Comparison of ENCODE assay signal across 1 cellular context in the genomic region with DNA sequence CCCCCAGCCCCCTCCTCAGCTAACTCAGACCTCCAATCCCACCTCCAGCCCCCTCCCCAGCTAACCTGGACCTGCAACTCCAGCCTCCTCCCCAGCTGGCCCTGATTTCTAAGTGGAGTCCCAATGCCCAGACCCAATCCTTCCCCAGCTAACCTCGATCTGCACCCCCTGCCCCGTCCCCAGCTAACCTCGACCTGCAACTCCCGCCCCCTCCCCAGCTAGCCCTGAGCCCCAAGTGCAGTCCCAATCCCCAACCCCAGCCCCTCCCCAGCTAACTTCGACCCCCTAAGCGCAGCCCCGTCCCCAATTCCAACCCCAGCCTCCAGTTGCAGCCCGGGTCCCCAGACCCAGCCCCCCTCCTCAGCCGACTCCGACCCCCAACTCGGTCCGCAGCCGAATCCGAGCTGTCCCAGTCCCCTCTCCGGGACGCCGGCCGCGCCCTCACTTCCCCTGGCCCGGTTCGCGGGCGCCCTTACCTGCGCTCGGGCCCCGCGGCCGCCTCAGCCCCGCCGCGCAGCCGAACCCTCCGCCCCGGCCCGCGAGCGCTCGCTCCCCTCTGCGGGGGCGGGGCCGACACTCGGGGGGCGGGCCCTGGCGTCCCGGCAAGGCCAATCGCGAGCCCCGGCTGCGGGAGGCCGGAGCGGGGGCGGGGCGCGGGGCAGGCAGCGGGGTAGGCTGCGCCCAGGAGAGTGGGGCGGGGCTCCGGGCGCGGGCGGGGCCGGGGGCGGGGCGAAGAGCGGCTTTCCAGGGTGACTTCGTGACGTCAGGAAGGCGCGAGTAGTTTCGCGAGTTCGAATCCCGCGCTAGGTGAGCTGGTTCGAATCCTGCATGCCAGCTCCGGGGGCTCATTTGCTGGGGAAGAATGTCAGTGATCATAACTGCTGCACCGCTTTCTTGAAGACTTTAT.
A peak's percentile ranks its signal among the peaks of the same experiment; 100 is the strongest.
TF ChIP-seq lines count a peak whose summit lies in the region.

A gene (minus strand): TSS at position 525 of the 907 bp plus-strand sequence. CDS start 182,006 bp downstream, outside the sequence.

TF ChIP-seq in GM12878, 131 proteins besides CTCF, POLR2A, EP300 and RAD21 (continued from another document and continues in another):
- TF ChIP-seq ESRRA (IDR thresholded peaks at IDR 0.05; ENCODE audit: low read length) (no peak), SREBF2 (IDR thresholded peaks at IDR 0.05; ENCODE audit: low read length) (no peak), SREBF1 (IDR thresholded peaks at IDR 0.05; ENCODE audit: low read length) (no peak), RAD51 (IDR thresholded peaks at IDR 0.05) (no peak), MYB (IDR thresholded peaks at IDR 0.05; ENCODE audit: borderline replicate concordance, low read depth, low read length) (no peak), CREB1 (IDR thresholded peaks at IDR 0.05; ENCODE audit: low read depth) (peak; percentile 80), MEF2A (IDR thresholded peaks at IDR 0.05; ENCODE audit: insufficient read depth, low read depth, low read length) (no peak), SP1 (IDR thresholded peaks at IDR 0.05; ENCODE audit: low read depth, low read length) (no peak), YY1 (IDR thresholded peaks at IDR 0.05; ENCODE audit: low read depth, low read length) (no peak), MTA2 (IDR thresholded peaks at IDR 0.05; ENCODE audit: low read depth) (no peak), SIN3A (IDR thresholded peaks at IDR 0.05; ENCODE audit: low read depth, low read length) (no peak), HDAC6 (IDR thresholded peaks at IDR 0.05; ENCODE audit: unreplicated experiment) (no peak), DPF2 (IDR thresholded peaks at IDR 0.05) (no peak), FOXM1 (IDR thresholded peaks at IDR 0.05; ENCODE audit: low read depth, low read length) (no peak), SIX5 (IDR thresholded peaks at IDR 0.05; ENCODE audit: low read depth, low read length, severe bottlenecking) (no peak), TCF3 (IDR thresholded peaks at IDR 0.05; ENCODE audit: borderline replicate concordance, insufficient read depth, low read depth, low read length) (0 out of 2 replicates have a peak, but pooled peaks have one; percentile 40), ZNF207 (IDR thresholded peaks at IDR 0.05; ENCODE audit: borderline replicate concordance) (no peak), ZNF622 (IDR thresholded peaks at IDR 0.05) (peak; percentile 28; the same call in 1 of the 2 replicates), KLF5 (IDR thresholded peaks at IDR 0.05; ENCODE audit: partially characterized antibody) (no peak), HDAC2 (IDR thresholded peaks at IDR 0.05) (no peak), HDGF (IDR thresholded peaks at IDR 0.05) (no peak), TARDBP (IDR thresholded peaks at IDR 0.05; ENCODE audit: borderline replicate concordance) (no peak), IKZF2 (IDR thresholded peaks at IDR 0.05) (no peak), JUND (IDR thresholded peaks at IDR 0.05; ENCODE audit: low read depth, low read length) (no peak), YBX1 (IDR thresholded peaks at IDR 0.05) (no peak), EED (IDR thresholded peaks at IDR 0.05; ENCODE audit: low read depth) (no peak), NBN (IDR thresholded peaks at IDR 0.05) (0 out of 2 replicates have a peak, but pooled peaks have one; percentile 34), POLR2AphosphoS2 (IDR thresholded peaks at IDR 0.05; ENCODE audit: low read depth, low read length) (peak; percentile 60; the same call in 1 of the 2 replicates), CBX3 (IDR thresholded peaks at IDR 0.05; ENCODE audit: borderline replicate concordance, low read depth) (no peak), RBBP5 (conservative IDR thresholded peaks at IDR 0.05) (no peak), MXI1 (IDR thresholded peaks at IDR 0.05; ENCODE audit: low read depth, low read length) (no peak), PAX8 (IDR thresholded peaks at IDR 0.05) (no peak), CHD4 (IDR thresholded peaks at IDR 0.05) (no peak), JUNB (IDR thresholded peaks at IDR 0.05) (no peak), IKZF1 (conservative IDR thresholded peaks at IDR 0.05) (no peak), CREM (IDR thresholded peaks at IDR 0.05; ENCODE audit: low read depth) (peak; percentile 73; the same call in 1 of the 2 replicates), KAT2A (conservative IDR thresholded peaks at IDR 0.05; ENCODE audit: control insufficient read depth, low read depth, low read length) (no peak), CEBPB (IDR thresholded peaks at IDR 0.05; ENCODE audit: borderline replicate concordance in 1 of 2, low read depth in 2 of 2, low read length in 2 of 2) (no peak), GABPA (IDR thresholded peaks at IDR 0.05; ENCODE audit: low read depth) (no peak), CHD1 (IDR thresholded peaks at IDR 0.05; ENCODE audit: low read depth, low read length) (no peak), ZZZ3 (IDR thresholded peaks at IDR 0.05; ENCODE audit: control insufficient read depth, insufficient read length, low read depth) (no peak), ZNF24 (IDR thresholded peaks at IDR 0.05) (0 out of 2 replicates have a peak, but pooled peaks have one; percentile 15), MEF2B (IDR thresholded peaks at IDR 0.05; ENCODE audit: partially characterized antibody, poor library complexity, severe bottlenecking) (no peak), PAX5 (IDR thresholded peaks at IDR 0.05; ENCODE audit: borderline replicate concordance, low read depth, low read length) (no peak), BRCA1 (IDR thresholded peaks at IDR 0.05; ENCODE audit: low read depth, low read length) (no peak)
- TF ChIP-seq, protein P1, sequence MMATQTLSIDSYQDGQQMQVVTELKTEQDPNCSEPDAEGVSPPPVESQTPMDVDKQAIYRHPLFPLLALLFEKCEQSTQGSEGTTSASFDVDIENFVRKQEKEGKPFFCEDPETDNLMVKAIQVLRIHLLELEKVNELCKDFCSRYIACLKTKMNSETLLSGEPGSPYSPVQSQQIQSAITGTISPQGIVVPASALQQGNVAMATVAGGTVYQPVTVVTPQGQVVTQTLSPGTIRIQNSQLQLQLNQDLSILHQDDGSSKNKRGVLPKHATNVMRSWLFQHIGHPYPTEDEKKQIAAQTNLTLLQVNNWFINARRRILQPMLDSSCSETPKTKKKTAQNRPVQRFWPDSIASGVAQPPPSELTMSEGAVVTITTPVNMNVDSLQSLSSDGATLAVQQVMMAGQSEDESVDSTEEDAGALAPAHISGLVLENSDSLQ (IDR thresholded peaks at IDR 0.05), result no peak
- TF ChIP-seq, protein P2, sequence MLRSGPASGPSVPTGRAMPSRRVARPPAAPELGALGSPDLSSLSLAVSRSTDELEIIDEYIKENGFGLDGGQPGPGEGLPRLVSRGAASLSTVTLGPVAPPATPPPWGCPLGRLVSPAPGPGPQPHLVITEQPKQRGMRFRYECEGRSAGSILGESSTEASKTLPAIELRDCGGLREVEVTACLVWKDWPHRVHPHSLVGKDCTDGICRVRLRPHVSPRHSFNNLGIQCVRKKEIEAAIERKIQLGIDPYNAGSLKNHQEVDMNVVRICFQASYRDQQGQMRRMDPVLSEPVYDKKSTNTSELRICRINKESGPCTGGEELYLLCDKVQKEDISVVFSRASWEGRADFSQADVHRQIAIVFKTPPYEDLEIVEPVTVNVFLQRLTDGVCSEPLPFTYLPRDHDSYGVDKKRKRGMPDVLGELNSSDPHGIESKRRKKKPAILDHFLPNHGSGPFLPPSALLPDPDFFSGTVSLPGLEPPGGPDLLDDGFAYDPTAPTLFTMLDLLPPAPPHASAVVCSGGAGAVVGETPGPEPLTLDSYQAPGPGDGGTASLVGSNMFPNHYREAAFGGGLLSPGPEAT (IDR thresholded peaks at IDR 0.05; ENCODE audit: low read depth), result no peak
- TF ChIP-seq, protein P3, sequence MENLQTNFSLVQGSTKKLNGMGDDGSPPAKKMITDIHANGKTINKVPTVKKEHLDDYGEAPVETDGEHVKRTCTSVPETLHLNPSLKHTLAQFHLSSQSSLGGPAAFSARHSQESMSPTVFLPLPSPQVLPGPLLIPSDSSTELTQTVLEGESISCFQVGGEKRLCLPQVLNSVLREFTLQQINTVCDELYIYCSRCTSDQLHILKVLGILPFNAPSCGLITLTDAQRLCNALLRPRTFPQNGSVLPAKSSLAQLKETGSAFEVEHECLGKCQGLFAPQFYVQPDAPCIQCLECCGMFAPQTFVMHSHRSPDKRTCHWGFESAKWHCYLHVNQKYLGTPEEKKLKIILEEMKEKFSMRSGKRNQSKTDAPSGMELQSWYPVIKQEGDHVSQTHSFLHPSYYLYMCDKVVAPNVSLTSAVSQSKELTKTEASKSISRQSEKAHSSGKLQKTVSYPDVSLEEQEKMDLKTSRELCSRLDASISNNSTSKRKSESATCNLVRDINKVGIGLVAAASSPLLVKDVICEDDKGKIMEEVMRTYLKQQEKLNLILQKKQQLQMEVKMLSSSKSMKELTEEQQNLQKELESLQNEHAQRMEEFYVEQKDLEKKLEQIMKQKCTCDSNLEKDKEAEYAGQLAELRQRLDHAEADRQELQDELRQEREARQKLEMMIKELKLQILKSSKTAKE (IDR thresholded peaks at IDR 0.05; ENCODE audit: low read depth, poor library complexity, severe bottlenecking), result no peak
- TF ChIP-seq, protein P4, sequence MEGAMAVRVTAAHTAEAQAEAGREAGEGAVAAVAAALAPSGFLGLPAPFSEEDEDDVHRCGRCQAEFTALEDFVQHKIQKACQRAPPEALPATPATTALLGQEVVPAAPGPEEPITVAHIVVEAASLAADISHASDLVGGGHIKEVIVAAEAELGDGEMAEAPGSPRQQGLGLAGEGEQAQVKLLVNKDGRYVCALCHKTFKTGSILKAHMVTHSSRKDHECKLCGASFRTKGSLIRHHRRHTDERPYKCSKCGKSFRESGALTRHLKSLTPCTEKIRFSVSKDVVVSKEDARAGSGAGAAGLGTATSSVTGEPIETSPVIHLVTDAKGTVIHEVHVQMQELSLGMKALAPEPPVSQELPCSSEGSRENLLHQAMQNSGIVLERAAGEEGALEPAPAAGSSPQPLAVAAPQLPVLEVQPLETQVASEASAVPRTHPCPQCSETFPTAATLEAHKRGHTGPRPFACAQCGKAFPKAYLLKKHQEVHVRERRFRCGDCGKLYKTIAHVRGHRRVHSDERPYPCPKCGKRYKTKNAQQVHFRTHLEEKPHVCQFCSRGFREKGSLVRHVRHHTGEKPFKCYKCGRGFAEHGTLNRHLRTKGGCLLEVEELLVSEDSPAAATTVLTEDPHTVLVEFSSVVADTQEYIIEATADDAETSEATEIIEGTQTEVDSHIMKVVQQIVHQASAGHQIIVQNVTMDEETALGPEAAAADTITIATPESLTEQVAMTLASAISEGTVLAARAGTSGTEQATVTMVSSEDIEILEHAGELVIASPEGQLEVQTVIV (IDR thresholded peaks at IDR 0.05; ENCODE audit: borderline replicate concordance, partially characterized antibody), result no peak
- TF ChIP-seq, protein P5, sequence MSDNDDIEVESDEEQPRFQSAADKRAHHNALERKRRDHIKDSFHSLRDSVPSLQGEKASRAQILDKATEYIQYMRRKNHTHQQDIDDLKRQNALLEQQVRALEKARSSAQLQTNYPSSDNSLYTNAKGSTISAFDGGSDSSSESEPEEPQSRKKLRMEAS (IDR thresholded peaks at IDR 0.05; ENCODE audit: low read depth, low read length), result no peak
- TF ChIP-seq, protein P6, sequence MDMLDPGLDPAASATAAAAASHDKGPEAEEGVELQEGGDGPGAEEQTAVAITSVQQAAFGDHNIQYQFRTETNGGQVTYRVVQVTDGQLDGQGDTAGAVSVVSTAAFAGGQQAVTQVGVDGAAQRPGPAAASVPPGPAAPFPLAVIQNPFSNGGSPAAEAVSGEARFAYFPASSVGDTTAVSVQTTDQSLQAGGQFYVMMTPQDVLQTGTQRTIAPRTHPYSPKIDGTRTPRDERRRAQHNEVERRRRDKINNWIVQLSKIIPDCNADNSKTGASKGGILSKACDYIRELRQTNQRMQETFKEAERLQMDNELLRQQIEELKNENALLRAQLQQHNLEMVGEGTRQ (IDR thresholded peaks at IDR 0.05; ENCODE audit: borderline replicate concordance, low read depth, low read length), result no peak
- TF ChIP-seq, protein P7, sequence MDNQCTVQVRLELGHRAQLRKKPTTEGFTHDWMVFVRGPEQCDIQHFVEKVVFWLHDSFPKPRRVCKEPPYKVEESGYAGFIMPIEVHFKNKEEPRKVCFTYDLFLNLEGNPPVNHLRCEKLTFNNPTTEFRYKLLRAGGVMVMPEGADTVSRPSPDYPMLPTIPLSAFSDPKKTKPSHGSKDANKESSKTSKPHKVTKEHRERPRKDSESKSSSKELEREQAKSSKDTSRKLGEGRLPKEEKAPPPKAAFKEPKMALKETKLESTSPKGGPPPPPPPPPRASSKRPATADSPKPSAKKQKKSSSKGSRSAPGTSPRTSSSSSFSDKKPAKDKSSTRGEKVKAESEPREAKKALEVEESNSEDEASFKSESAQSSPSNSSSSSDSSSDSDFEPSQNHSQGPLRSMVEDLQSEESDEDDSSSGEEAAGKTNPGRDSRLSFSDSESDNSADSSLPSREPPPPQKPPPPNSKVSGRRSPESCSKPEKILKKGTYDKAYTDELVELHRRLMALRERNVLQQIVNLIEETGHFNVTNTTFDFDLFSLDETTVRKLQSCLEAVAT (IDR thresholded peaks at IDR 0.05), result no peak
- TF ChIP-seq, protein P8, sequence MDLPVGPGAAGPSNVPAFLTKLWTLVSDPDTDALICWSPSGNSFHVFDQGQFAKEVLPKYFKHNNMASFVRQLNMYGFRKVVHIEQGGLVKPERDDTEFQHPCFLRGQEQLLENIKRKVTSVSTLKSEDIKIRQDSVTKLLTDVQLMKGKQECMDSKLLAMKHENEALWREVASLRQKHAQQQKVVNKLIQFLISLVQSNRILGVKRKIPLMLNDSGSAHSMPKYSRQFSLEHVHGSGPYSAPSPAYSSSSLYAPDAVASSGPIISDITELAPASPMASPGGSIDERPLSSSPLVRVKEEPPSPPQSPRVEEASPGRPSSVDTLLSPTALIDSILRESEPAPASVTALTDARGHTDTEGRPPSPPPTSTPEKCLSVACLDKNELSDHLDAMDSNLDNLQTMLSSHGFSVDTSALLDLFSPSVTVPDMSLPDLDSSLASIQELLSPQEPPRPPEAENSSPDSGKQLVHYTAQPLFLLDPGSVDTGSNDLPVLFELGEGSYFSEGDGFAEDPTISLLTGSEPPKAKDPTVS (IDR thresholded peaks at IDR 0.05; ENCODE audit: low read depth, low read length), result no peak
- TF ChIP-seq, protein P9, sequence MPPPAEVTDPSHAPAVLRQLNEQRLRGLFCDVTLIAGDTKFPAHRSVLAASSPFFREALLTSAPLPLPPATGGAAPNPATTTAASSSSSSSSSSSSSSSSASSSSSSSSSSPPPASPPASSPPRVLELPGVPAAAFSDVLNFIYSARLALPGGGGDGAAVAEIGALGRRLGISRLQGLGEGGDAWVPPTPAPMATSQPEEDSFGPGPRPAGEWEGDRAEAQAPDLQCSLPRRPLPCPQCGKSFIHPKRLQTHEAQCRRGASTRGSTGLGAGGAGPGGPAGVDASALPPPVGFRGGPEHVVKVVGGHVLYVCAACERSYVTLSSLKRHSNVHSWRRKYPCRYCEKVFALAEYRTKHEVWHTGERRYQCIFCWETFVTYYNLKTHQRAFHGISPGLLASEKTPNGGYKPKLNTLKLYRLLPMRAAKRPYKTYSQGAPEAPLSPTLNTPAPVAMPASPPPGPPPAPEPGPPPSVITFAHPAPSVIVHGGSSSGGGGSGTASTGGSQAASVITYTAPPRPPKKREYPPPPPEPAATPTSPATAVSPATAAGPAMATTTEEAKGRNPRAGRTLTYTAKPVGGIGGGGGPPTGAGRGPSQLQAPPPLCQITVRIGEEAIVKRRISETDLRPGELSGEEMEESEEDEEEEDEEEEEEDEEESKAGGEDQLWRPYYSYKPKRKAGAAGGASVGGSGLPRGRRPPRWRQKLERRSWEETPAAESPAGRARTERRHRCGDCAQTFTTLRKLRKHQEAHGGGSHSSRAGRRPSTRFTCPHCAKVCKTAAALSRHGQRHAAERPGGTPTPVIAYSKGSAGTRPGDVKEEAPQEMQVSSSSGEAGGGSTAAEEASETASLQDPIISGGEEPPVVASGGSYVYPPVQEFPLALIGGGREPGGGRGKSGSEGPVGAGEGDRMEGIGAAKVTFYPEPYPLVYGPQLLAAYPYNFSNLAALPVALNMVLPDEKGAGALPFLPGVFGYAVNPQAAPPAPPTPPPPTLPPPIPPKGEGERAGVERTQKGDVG (CRISPR knock-in tag; IDR thresholded peaks at IDR 0.05), result no peak
